Comparison of ENCODE assay signal across 8 cellular contexts in the genomic region with DNA sequence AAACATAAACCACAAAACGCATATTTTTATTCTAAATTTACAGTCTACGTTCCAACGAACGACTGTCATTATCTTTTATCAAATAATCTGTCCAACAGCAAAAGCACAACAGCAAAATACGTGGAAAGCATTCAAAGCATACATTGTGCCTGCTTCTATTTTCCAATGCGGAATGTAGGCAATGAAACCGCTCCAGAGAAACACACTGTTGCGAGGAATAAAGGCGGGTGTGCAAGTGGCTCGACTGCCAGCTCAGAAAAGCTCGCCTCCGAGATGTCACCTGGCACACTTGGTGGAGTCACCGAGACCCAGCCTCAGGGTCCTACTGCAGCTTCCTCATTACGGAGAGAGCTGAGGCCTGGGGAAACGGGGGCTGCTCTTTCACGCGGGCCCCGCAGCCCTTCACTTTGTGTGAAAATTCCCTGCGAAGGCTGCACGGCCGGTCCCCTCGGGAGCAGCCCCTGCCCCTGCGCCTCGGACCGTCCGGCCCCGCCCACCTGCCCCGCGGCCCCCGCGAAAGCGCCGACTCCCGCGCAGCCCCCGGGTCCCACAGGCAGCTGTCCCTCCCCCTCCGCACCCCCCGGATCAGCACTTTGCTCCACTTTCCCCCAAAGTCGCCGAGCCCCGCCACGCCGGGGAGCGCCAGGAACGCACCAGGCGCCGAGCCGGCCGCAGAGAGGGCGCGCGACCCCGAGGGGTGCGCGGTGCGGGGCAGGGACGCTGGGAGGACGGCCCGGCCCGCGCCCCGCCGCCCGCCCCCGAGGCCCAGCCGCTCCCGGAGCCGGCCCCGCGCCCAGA.
DNase-seq lines count a peak whose midpoint lies in the region; ATAC-seq and TF ChIP-seq lines count a peak whose summit lies in the region.

No MANE protein-coding gene starts in this region.

- no peaks in the 10 kb centered on the region for H3K27me3 ChIP-seq in mucosa of stomach (ENCODE audit: control insufficient read depth, insufficient read depth, low read length)

- H3K9me3 ChIP-seq in mucosa of stomach (ENCODE audit: control insufficient read depth, low read length), result no peaks in the 10 kb centered on the region

- peak overlapping the region; percentile 63 for H3K9ac ChIP-seq in mucosa of stomach (ENCODE audit: low read length)

- no peaks in the 10 kb centered on the region for H3K36me3 ChIP-seq in mucosa of stomach (ENCODE audit: control insufficient read depth, insufficient read depth, low read length)

- TF ChIP-seq POLR2A in erythroblast (IDR thresholded peaks at IDR 0.05; ENCODE audit: low read length), result no peak

- peak; percentile 34 for ATAC-seq in GM21576 (IDR thresholded peaks at IDR 0.05; ENCODE audit: unreplicated experiment)

- peaks cover 15% of the 10 kb centered on the region for H3K4me1 ChIP-seq in mucosa of stomach (ENCODE audit: control insufficient read depth, insufficient read depth, low read length)

- peak overlapping the region; percentile 60 for H3K4me3 ChIP-seq in mucosa of stomach (ENCODE audit: low read length)

- peak; percentile 46 for DNase-seq in 8988T
- peak; percentile 36 for DNase-seq in NCI-H510A (lab: John Stamatoyannopoulos, UW)
- DNase-seq in activated T-cell treated with anti-CD3 and anti-CD28 coated beads, Interleukin-2, amount 50 U/mL, for 1 hour, result peak; percentile 67
- peak; percentile 16 to 19 for DNase-seq in erythroblast (lab: John Stamatoyannopoulos, UW)
- DNase-seq in stimulated activated CD8-positive, alpha-beta memory T cell treated with anti-CD3 and anti-CD28 coated beads, Interleukin-7, amount 100 ng/mL, for 48 hours (ENCODE audit: extremely low read depth in 1 of 2, low read depth in 1 of 2), result peak; percentile 24 to 42
- DNase-seq in amniotic stem cell (lab: John Stamatoyannopoulos, UW), result no peak
